ENCODE assay signal across 2 cellular contexts in the genomic region with DNA sequence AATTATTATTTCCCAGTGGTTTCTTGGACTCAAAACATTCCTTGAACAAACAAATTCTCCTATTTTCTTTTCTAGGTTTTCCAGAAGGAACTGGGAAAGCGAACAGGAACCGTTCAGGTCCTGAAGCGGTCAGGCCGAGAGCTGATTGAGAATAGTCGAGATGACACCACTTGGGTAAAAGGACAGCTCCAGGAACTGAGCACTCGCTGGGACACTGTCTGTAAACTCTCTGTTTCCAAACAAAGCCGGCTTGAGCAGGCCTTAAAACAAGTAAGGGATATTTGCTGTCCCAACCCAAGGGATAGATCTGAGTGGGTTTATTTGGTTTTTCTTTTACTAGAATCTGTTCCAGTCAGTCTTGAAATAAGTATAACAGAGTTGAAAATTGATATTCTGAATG.
TF ChIP-seq lines count a peak whose summit lies in the region.

No MANE protein-coding gene starts in this region.

TF ChIP-seq in liver, 16 proteins besides CTCF, POLR2A, EP300 and RAD21:
- TF ChIP-seq YY1 (IDR thresholded peaks at IDR 0.05), result no peak
- TF ChIP-seq FOXA2 (IDR thresholded peaks at IDR 0.05), result no peak
- no peak for TF ChIP-seq FOXA1 (IDR thresholded peaks at IDR 0.05)
- TF ChIP-seq HNF4G (IDR thresholded peaks at IDR 0.05), result no peak
- TF ChIP-seq RXRA (IDR thresholded peaks at IDR 0.05), result no peak
- TF ChIP-seq NR2F2 (IDR thresholded peaks at IDR 0.05), result no peak

TF ChIP-seq in HepG2, 621 proteins besides CTCF, POLR2A, EP300 and RAD21:
- TF ChIP-seq ZFP41 (CRISPR knock-in tag; IDR thresholded peaks at IDR 0.05; ENCODE audit: borderline replicate concordance) (no peak), PRPF4 (IDR thresholded peaks at IDR 0.05; ENCODE audit: low read depth, low read length, poor library complexity, severe bottlenecking) (no peak), AKAP8 (CRISPR knock-in tag; IDR thresholded peaks at IDR 0.05) (no peak), MBNL3 (CRISPR knock-in tag; conservative IDR thresholded peaks at IDR 0.05) (no peak)
TF ChIP-seq in HepG2: peak in this region for 0.
